In the genomic region with DNA sequence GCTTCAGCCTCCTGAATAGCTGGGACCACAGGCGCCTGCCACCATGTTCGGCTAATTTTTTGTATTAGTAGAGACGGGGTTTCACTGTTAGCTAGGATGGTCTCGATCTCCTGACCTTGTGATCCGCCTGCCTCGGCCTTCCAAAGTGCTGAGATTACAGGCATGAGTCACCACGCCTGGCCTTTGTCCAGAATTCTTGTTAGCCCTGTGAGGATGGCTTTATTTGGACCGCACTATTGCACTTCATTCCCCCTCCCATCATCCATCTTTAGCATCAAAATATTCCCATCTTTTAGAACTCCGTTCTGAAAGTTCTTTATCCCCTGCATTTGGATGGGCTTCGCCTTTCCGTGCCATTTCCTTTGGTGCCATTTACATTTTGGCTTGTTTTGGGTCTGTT, we compare ENCODE assay signal across 15 cellular contexts. TPM values are rescaled to one million over a fixed set of nuclear protein-coding genes. Genes with fewer than 3 reads are reported as not detected.
DNase-seq lines count a peak whose midpoint lies in the region; ATAC-seq and TF ChIP-seq lines count a peak whose summit lies in the region.
"Had no signal": no experiment of that assay in that cellular context is flagged by ENCODE, and none has a peak within 500 bp of the region (broad histone marks: within the 10 kb centered on the region; RNA-seq: fewer than 3 reads in every experiment).

No MANE protein-coding gene starts in this region.

- no peaks in the 10 kb centered on the region for H4K20me1 ChIP-seq in PC-3 (ENCODE audit: low read length)

- WGBS in endodermal cell (ENCODE audit: insufficient coverage in 1 of 2, insufficient read length in 1 of 2), 2 experiments: 85 to 92% methylated on average over 9 to 11 of the region's 11 CpGs

- H2AFZ ChIP-seq in PC-3 (ENCODE audit: low read length): no peak overlapping the region

- no peak overlapping the region for H3K4me3 ChIP-seq in PC-3 (ENCODE audit: low read length)
- H3K4me3 ChIP-seq in gastrocnemius medialis: no peak overlapping the region
- no peak overlapping the region for H3K4me3 ChIP-seq in endodermal cell (ENCODE audit: low read length)
- H3K4me3 ChIP-seq: suprapubic skin had no signal

- H3K27me3 ChIP-seq in PC-3 (ENCODE audit: low read length): no peaks in the 10 kb centered on the region
- H3K27me3 ChIP-seq in gastrocnemius medialis: no peaks in the 10 kb centered on the region
- H3K27me3 ChIP-seq in endodermal cell (ENCODE audit: control insufficient read depth, insufficient read depth, low read length, poor library complexity, severe bottlenecking): no peaks in the 10 kb centered on the region
- H3K27me3 ChIP-seq: suprapubic skin had no signal

- no peaks in the 10 kb centered on the region; the same call in 1 of the 2 replicates for H3K36me3 ChIP-seq in PC-3 (ENCODE audit: low read depth, low read length)
- H3K36me3 ChIP-seq in gastrocnemius medialis: no peaks in the 10 kb centered on the region
- peaks cover 4% of the 10 kb centered on the region for H3K36me3 ChIP-seq in endodermal cell (ENCODE audit: control insufficient read depth, insufficient read depth, low read length)
- H3K36me3 ChIP-seq: suprapubic skin had no signal

- no peaks in the 10 kb centered on the region for H3K9me3 Mint-ChIP-seq in T-helper 2 cell treated with Interferon-gamma antibody and Interleukin-4, amounts not matched to agents 5 μg/mL and 100 μg/mL, for 36 hours
- H3K9me3 Mint-ChIP-seq in endodermal cell: no peaks in the 10 kb centered on the region
- H3K9me3 Mint-ChIP-seq: dendritic cell treated with granulocyte-macrophage colony-stimulating factor and Interleukin-4, amounts not matched to agents 40 ng/mL and 50 ng/mL, for 4 days had no signal

- in situ Hi-C loops in gastrocnemius medialis (cut with MboI; ENCODE audit: low sequenced_read_pairs in 4 of 4) (no loop called here), ACHN (cut with HindIII; ENCODE audit: low pct_ligation_motif_present, low pct_unique_long_range_greater_than_20kb, low sequenced_read_pairs) (no loop called here)

- H3K36me3 Mint-ChIP-seq in T-helper 2 cell treated with Interferon-gamma antibody and Interleukin-4, amounts not matched to agents 5 μg/mL and 100 μg/mL, for 36 hours (ENCODE audit: low read depth): peaks cover 5% of the 10 kb centered on the region
- H3K36me3 Mint-ChIP-seq in endodermal cell (ENCODE audit: low read depth): peaks cover 3% of the 10 kb centered on the region

- no peak for ATAC-seq in PC-3
- no peak for ATAC-seq in gastrocnemius medialis

- no peak overlapping the region for H3K4me2 ChIP-seq in PC-3 (ENCODE audit: low read length)

- H3K9me3 ChIP-seq in PC-3 (ENCODE audit: low read length): no peaks in the 10 kb centered on the region
- H3K9me3 ChIP-seq in gastrocnemius medialis: no peaks in the 10 kb centered on the region
- H3K9me3 ChIP-seq in endodermal cell (ENCODE audit: control insufficient read depth, low read length): no peaks in the 10 kb centered on the region
- H3K9me3 ChIP-seq: suprapubic skin had no signal

- H3K4me1 ChIP-seq in PC-3 (ENCODE audit: insufficient read depth, low read length) (peaks cover 27% of the 10 kb centered on the region), gastrocnemius medialis (peaks cover 41 to 48% of the 10 kb centered on the region in 2 donors), endodermal cell (ENCODE audit: control insufficient read depth, insufficient read depth, low read length) (no peaks in the 10 kb centered on the region)

- no peaks in the 10 kb centered on the region for H3F3A ChIP-seq in PC-3 (ENCODE audit: low read length, unreplicated experiment)

- H3K4me1 Mint-ChIP-seq in T-helper 2 cell treated with Interferon-gamma antibody and Interleukin-4, amounts not matched to agents 5 μg/mL and 100 μg/mL, for 36 hours (ENCODE audit: low read depth): peaks cover 25% of the 10 kb centered on the region
- H3K4me1 Mint-ChIP-seq in endodermal cell: peaks cover 19% of the 10 kb centered on the region

- H3K9me2 ChIP-seq in PC-3 (replicated peaks; ENCODE audit: low read length): no peaks in the 10 kb centered on the region

- peak overlapping the region; percentile 46 for H3K4me3 Mint-ChIP-seq in T-helper 2 cell treated with Interferon-gamma antibody and Interleukin-4, amounts not matched to agents 5 μg/mL and 100 μg/mL, for 36 hours
- no peak overlapping the region for H3K4me3 Mint-ChIP-seq in endodermal cell
- H3K4me3 Mint-ChIP-seq: dendritic cell treated with granulocyte-macrophage colony-stimulating factor and Interleukin-4, amounts not matched to agents 40 ng/mL and 50 ng/mL, for 4 days had no signal

- BruUV-seq in PC-3 (replicated peaks; lab: Mats Ljungman, UMichigan): no TSS peak

- H3K27me3 Mint-ChIP-seq in T-helper 2 cell treated with Interferon-gamma antibody and Interleukin-4, amounts not matched to agents 5 μg/mL and 100 μg/mL, for 36 hours (ENCODE audit: low read depth): no peaks in the 10 kb centered on the region
- H3K27me3 Mint-ChIP-seq in endodermal cell (ENCODE audit: insufficient read depth): no peaks in the 10 kb centered on the region
- H3K27me3 Mint-ChIP-seq: dendritic cell treated with granulocyte-macrophage colony-stimulating factor and Interleukin-4, amounts not matched to agents 40 ng/mL and 50 ng/mL, for 4 days had no signal

- no peak overlapping the region for H3K27ac ChIP-seq in PC-3 (ENCODE audit: low read length)
- peak overlapping the region; percentile 92 to 95 (median 93) for H3K27ac ChIP-seq in gastrocnemius medialis
- H3K27ac ChIP-seq in endodermal cell (ENCODE audit: low read depth, low read length): no peak overlapping the region
- H3K27ac ChIP-seq: suprapubic skin had no signal

- CTCF ChIA-PET in PC-3 (lab: Charles Lee): no interaction called here

- TF ChIP-seq POLR2A in erythroblast (IDR thresholded peaks at IDR 0.05; ENCODE audit: low read length) (no peak), gastrocnemius medialis (IDR thresholded peaks at IDR 0.05) (no peak)

- H3K79me2 ChIP-seq in PC-3 (ENCODE audit: low read length): peaks cover 79% of the 10 kb centered on the region

- TF ChIP-seq CTCF in PC-3 (conservative IDR thresholded peaks at IDR 0.05; ENCODE audit: low read depth, low read length) (no peak), gastrocnemius medialis (IDR thresholded peaks at IDR 0.05 in 4 of 5, conservative IDR thresholded peaks at IDR 0.05 in 1 of 5) (no peak), endodermal cell (conservative IDR thresholded peaks at IDR 0.05) (no peak)

- intact Hi-C loops in PC-3 (cut with micrococcal nuclease) (no loop called here), gastrocnemius medialis (cut with DNase I; ENCODE audit: low total_unique reads) (loop anchor here (5.0 to 10.0 kb wide), 2 partner anchors 143 to 539 kb away; a partner anchor contains a TSS)

- H3K9ac ChIP-seq in PC-3 (ENCODE audit: low read length) (no peak overlapping the region), endodermal cell (ENCODE audit: extremely low read depth, low read length, poor library complexity, severe bottlenecking) (no peak overlapping the region)

- DNase-seq in T-helper 2 cell treated with Interferon-gamma antibody and Interleukin-4, amounts not matched to agents 5 μg/mL and 100 μg/mL, for 36 hours (ENCODE audit: low spot score): no peak
- DNase-seq in T-helper 2 cell (no peak), PC-3 (peak; percentile 15), erythroblast (lab: John Stamatoyannopoulos, UW) (peak; percentile 13 to 21), gastrocnemius medialis (peak in 1 of 2 donors; percentile 22), NCI-H446 (lab: John Stamatoyannopoulos, UW) (no peak), ACHN (no peak), endodermal cell (no peak)
- DNase-seq: activated CD4-positive, alpha-beta T cell treated with anti-CD3 and anti-CD28 coated beads for 48 hours; amniotic stem cell; COR-L47; NCI-H2029; NCI-H69 had no signal

- no peak overlapping the region for H3K27ac Mint-ChIP-seq in T-helper 2 cell treated with Interferon-gamma antibody and Interleukin-4, amounts not matched to agents 5 μg/mL and 100 μg/mL, for 36 hours
- no peak overlapping the region for H3K27ac Mint-ChIP-seq in endodermal cell
- H3K27ac Mint-ChIP-seq: dendritic cell treated with granulocyte-macrophage colony-stimulating factor and Interleukin-4, amounts not matched to agents 40 ng/mL and 50 ng/mL, for 4 days had no signal

- POLR2A ChIA-PET in PC-3 (lab: Charles Lee; ENCODE audit: unreplicated experiment): no interaction called here

RNA-seq across cellular contexts. Expression of a gene that starts 2.6 kb away (rescaled TPM):
- 26.6 and 34.5 TPM in 2 replicates for total RNA-seq in PC-3 (2014; rRNA removed)
- 100 to 1,000 TPM in 1 of 4 donors, 10 to 100 TPM in 3; 67.4 to 104 (median 72.0) TPM for total RNA-seq in gastrocnemius medialis
- total RNA-seq in endodermal cell: 10 to 100 TPM; 54.4 to 56.0 TPM
- 47.6 TPM for polyA plus RNA-seq in endodermal cell (2013, experiment 1 of 2)
- 43.9 TPM for polyA plus RNA-seq in endodermal cell (2013, experiment 2 of 2)

RNA-seq across cellular contexts. Expression of a gene that starts 34.3 kb away (rescaled TPM):
- total RNA-seq in PC-3 (2014; rRNA removed) (0.29 and 0.36 TPM in 2 replicates), gastrocnemius medialis (1 to 10 TPM in 2 of 4 donors, under 1 TPM in 1, not detected in 1; 0.58 to 2.3 (median 1.4) TPM), endodermal cell (10 to 100 TPM; 48.1 to 52.6 TPM)
- 30.0 TPM for polyA plus RNA-seq in endodermal cell (2013, experiment 1 of 2)
- polyA plus RNA-seq in endodermal cell (2013, experiment 2 of 2): 34.4 TPM

Comparison
In these comparisons a context has a peak if more than half of its experiments do, and no peak if none do; other contexts are left out.
1. DNase-seq: peak in PC-3 (single experiment) and erythroblast (2 of 2); none in T-helper 2 cell treated with Interferon-gamma antibody and Interleukin-4, amounts not matched to agents 5 μg/mL and 100 μg/mL, for 36 hours (single experiment), T-helper 2 cell (0 of 5), NCI-H446 (0 of 2), ACHN (single experiment) and endodermal cell (single experiment).
2. H3K27ac ChIP-seq: peak in gastrocnemius medialis (4 of 4); none in PC-3 (single experiment) and endodermal cell (single experiment).
3. RNA of a gene that starts 34.3 kb away (total RNA-seq): 48.1 to 52.6 TPM in endodermal cell; 0.58 to 2.3 TPM in gastrocnemius medialis and 0.29 to 0.36 TPM in PC-3; every median in the first group is over 10 times any median in the second.